14 cellular contexts compared by ENCODE assay signal in genomic region chr1:68140536-68140935, GRCh38.
DNase-seq lines count a peak whose midpoint lies in the region; ATAC-seq and TF ChIP-seq lines count a peak whose summit lies in the region.
"Had no signal": no experiment of that assay in that cellular context is flagged by ENCODE, and none has a peak within 500 bp of the region (broad histone marks: within the 10 kb centered on the region; RNA-seq: fewer than 3 reads in every experiment).

No MANE protein-coding gene starts in this region.

- H2BK12ac ChIP-seq in trophoblast cell (ENCODE audit: low read length): no peak overlapping the region

- H3K9me3 ChIP-seq in hepatocyte (ENCODE audit: low read depth) (no peaks in the 10 kb centered on the region), trophoblast cell (ENCODE audit: insufficient read depth, low read depth, low read length) (no peaks in the 10 kb centered on the region), gastrocnemius medialis (no peaks in the 10 kb centered on the region)

- H3K4me2 ChIP-seq in hepatocyte (no peak overlapping the region), trophoblast cell (ENCODE audit: low read length) (no peak overlapping the region)

- no peaks in the 10 kb centered on the region for H3K27me3 ChIP-seq in hepatocyte
- H3K27me3 ChIP-seq in trophoblast cell (ENCODE audit: insufficient read depth, low read length): no peaks in the 10 kb centered on the region
- no peaks in the 10 kb centered on the region for H3K27me3 ChIP-seq in gastrocnemius medialis

- no peak overlapping the region for H2AFZ ChIP-seq in hepatocyte
- no peak overlapping the region for H2AFZ ChIP-seq in trophoblast cell (ENCODE audit: insufficient read depth, low read length, poor library complexity)

- H3K9ac ChIP-seq in trophoblast cell (ENCODE audit: low read length): no peak overlapping the region

- H3K14ac ChIP-seq in trophoblast cell (ENCODE audit: low read length): no peak overlapping the region

- TF ChIP-seq CTCF in brain (conservative IDR thresholded peaks at IDR 0.05): no peak
- no peak for TF ChIP-seq CTCF in hepatocyte (IDR thresholded peaks at IDR 0.05; ENCODE audit: poor library complexity)
- TF ChIP-seq CTCF in gastrocnemius medialis (IDR thresholded peaks at IDR 0.05 in 4 of 5, conservative IDR thresholded peaks at IDR 0.05 in 1 of 5): no peak

- peaks cover 51% of the 10 kb centered on the region for H3K4me1 Mint-ChIP-seq in brain
- no peaks in the 10 kb centered on the region for H3K4me1 Mint-ChIP-seq in activated T-helper 2 cell treated with anti-CD3 and anti-CD28 coated beads, Interferon-gamma antibody, Interleukin-2, Interleukin-4, amounts not matched to agents 10 μg/mL and 5 μg/mL and 100 μg/mL, durations not matched to agents 14 hours and 24 hours and 36 hours (ENCODE audit: low read depth)
- H3K4me1 Mint-ChIP-seq: activated naive CD8-positive, alpha-beta T cell treated with anti-CD3 and anti-CD28 coated beads, Interleukin-2, amount 50 U/mL, for 24 hours had no signal

- peaks cover 15% of the 10 kb centered on the region for H3K79me1 ChIP-seq in trophoblast cell (ENCODE audit: low read length)

- ATAC-seq in gastrocnemius medialis: no peak
- ATAC-seq: activated naive CD8-positive, alpha-beta T cell treated with anti-CD3 and anti-CD28 coated beads, Interleukin-2, amount 50 U/mL, for 24 hours; SK-N-SH treated with all-trans-retinoic acid at 6 μM for 48 hours had no signal

- H3K18ac ChIP-seq in trophoblast cell (ENCODE audit: low read length): no peak overlapping the region

- peak overlapping the region in 4 of 5 experiments; percentile 10 to 57 (median 46) for H3K4me3 Mint-ChIP-seq in brain
- H3K4me3 Mint-ChIP-seq in activated T-helper 2 cell treated with anti-CD3 and anti-CD28 coated beads, Interferon-gamma antibody, Interleukin-2, Interleukin-4, amounts not matched to agents 10 μg/mL and 5 μg/mL and 100 μg/mL, durations not matched to agents 14 hours and 24 hours and 36 hours (ENCODE audit: low read depth): no peak overlapping the region
- H3K4me3 Mint-ChIP-seq: activated naive CD8-positive, alpha-beta T cell treated with anti-CD3 and anti-CD28 coated beads, Interleukin-2, amount 50 U/mL, for 24 hours; activated T-cell treated with anti-CD3 and anti-CD28 coated beads, Interleukin-2, amount 50 U/mL, for 24 hours; nephron progenitor cell had no signal

- WGBS in hepatocyte (ENCODE audit: low lambda C conversion rate, missing lambda C conversion rate): 56% methylated on average over 4 of the region's 4 CpGs
- no CpG with 5 or more reads among the region's 4 CpGs for WGBS in trophoblast cell (ENCODE audit: extremely low coverage, insufficient coverage, insufficient read length)

- H3K27me3 Mint-ChIP-seq in brain: peaks cover 5% of the 10 kb centered on the region
- H3K27me3 Mint-ChIP-seq in activated T-helper 2 cell treated with anti-CD3 and anti-CD28 coated beads, Interferon-gamma antibody, Interleukin-2, Interleukin-4, amounts not matched to agents 10 μg/mL and 5 μg/mL and 100 μg/mL, durations not matched to agents 14 hours and 24 hours and 36 hours (ENCODE audit: low read depth): peaks cover 2% of the 10 kb centered on the region
- H3K27me3 Mint-ChIP-seq: activated naive CD8-positive, alpha-beta T cell treated with anti-CD3 and anti-CD28 coated beads, Interleukin-2, amount 50 U/mL, for 24 hours had no signal

- DNase-seq in ELR (ENCODE audit: low read depth): peak; percentile 10
- no peak for DNase-seq in hepatocyte (ENCODE audit: low spot score)
- peak; percentile 35 to 57 for DNase-seq in trophoblast cell
- DNase-seq in gastrocnemius medialis: no peak
- no peak for DNase-seq in activated T-helper 2 cell treated with anti-CD3 and anti-CD28 coated beads, Interferon-gamma antibody, Interleukin-2, Interleukin-4, amounts not matched to agents 10 μg/mL and 5 μg/mL and 100 μg/mL, durations not matched to agents 14 hours and 24 hours and 36 hours (ENCODE audit: low spot score)
- DNase-seq in NCI-H510A treated with DMSO at 0.1 percent for 48 hours (lab: John Stamatoyannopoulos, UW): no peak
- no peak for DNase-seq in pons (ENCODE audit: low spot score)
- DNase-seq: activated naive CD8-positive, alpha-beta T cell treated with anti-CD3 and anti-CD28 coated beads, Interleukin-2, amount 50 U/mL, for 24 hours; activated T-cell treated with anti-CD3 and anti-CD28 coated beads, Interleukin-2, amount 50 U/mL, for 24 hours; NCI-H187 treated with DMSO at 0.1 percent for 48 hours; NCI-H526 treated with DMSO at 0.1 percent for 48 hours had no signal

- H3K27ac ChIP-seq in hepatocyte: peak overlapping the region; percentile 91
- peak overlapping the region; percentile 62 for H3K27ac ChIP-seq in trophoblast cell (ENCODE audit: low read depth, low read length)
- no peak overlapping the region for H3K27ac ChIP-seq in gastrocnemius medialis

- H4K20me1 ChIP-seq in hepatocyte (ENCODE audit: insufficient read depth, poor library complexity, severe bottlenecking): no peaks in the 10 kb centered on the region

- H3K27ac Mint-ChIP-seq in brain: peak overlapping the region in 4 of 5 experiments; percentile 67 to 96 (median 91)
- no peak overlapping the region for H3K27ac Mint-ChIP-seq in activated T-helper 2 cell treated with anti-CD3 and anti-CD28 coated beads, Interferon-gamma antibody, Interleukin-2, Interleukin-4, amounts not matched to agents 10 μg/mL and 5 μg/mL and 100 μg/mL, durations not matched to agents 14 hours and 24 hours and 36 hours
- H3K27ac Mint-ChIP-seq: activated naive CD8-positive, alpha-beta T cell treated with anti-CD3 and anti-CD28 coated beads, Interleukin-2, amount 50 U/mL, for 24 hours; activated T-cell treated with anti-CD3 and anti-CD28 coated beads, Interleukin-2, amount 50 U/mL, for 24 hours had no signal

- H2AK5ac ChIP-seq in trophoblast cell (ENCODE audit: low read length): no peak overlapping the region

- H3K4me1 ChIP-seq in hepatocyte (ENCODE audit: insufficient read depth): peaks cover 44% of the 10 kb centered on the region
- H3K4me1 ChIP-seq in trophoblast cell (ENCODE audit: control insufficient read depth in 1 of 2, insufficient read depth in 2 of 2, low read length in 2 of 2): peaks cover 20 to 21% of the 10 kb centered on the region in 2 experiments
- H3K4me1 ChIP-seq in gastrocnemius medialis: peaks cover 17 to 22% of the 10 kb centered on the region in 2 donors

- peaks cover 36% of the 10 kb centered on the region for H3K36me3 Mint-ChIP-seq in brain
- H3K36me3 Mint-ChIP-seq in activated T-helper 2 cell treated with anti-CD3 and anti-CD28 coated beads, Interferon-gamma antibody, Interleukin-2, Interleukin-4, amounts not matched to agents 10 μg/mL and 5 μg/mL and 100 μg/mL, durations not matched to agents 14 hours and 24 hours and 36 hours (ENCODE audit: low read depth): no peaks in the 10 kb centered on the region

- peak overlapping the region; percentile 11 for H3K4ac ChIP-seq in trophoblast cell (ENCODE audit: low read depth, low read length)

- in situ Hi-C loops in gastrocnemius medialis (cut with MboI; ENCODE audit: low sequenced_read_pairs in 4 of 4): no loop called here

- H3K4me3 ChIP-seq in hepatocyte: no peak overlapping the region
- H3K4me3 ChIP-seq in trophoblast cell (ENCODE audit: low read depth, low read length): no peak overlapping the region
- no peak overlapping the region for H3K4me3 ChIP-seq in gastrocnemius medialis

- H3K79me2 ChIP-seq in hepatocyte (no peaks in the 10 kb centered on the region), trophoblast cell (ENCODE audit: control insufficient read depth, insufficient read depth, low read length, poor library complexity) (peaks cover 6% of the 10 kb centered on the region)

- no peak overlapping the region for H3K23ac ChIP-seq in trophoblast cell (ENCODE audit: low read length)

- H3K9me3 Mint-ChIP-seq in brain: no peaks in the 10 kb centered on the region
- no peaks in the 10 kb centered on the region for H3K9me3 Mint-ChIP-seq in activated T-helper 2 cell treated with anti-CD3 and anti-CD28 coated beads, Interferon-gamma antibody, Interleukin-2, Interleukin-4, amounts not matched to agents 10 μg/mL and 5 μg/mL and 100 μg/mL, durations not matched to agents 14 hours and 24 hours and 36 hours
- H3K9me3 Mint-ChIP-seq: activated naive CD8-positive, alpha-beta T cell treated with anti-CD3 and anti-CD28 coated beads, Interleukin-2, amount 50 U/mL, for 24 hours; activated T-cell treated with anti-CD3 and anti-CD28 coated beads, Interleukin-2, amount 50 U/mL, for 24 hours; nephron progenitor cell had no signal

- H4K12ac ChIP-seq in trophoblast cell (ENCODE audit: low read depth, low read length): no peak overlapping the region

- H3K9me2 ChIP-seq in hepatocyte (replicated peaks; ENCODE audit: insufficient read depth): no peaks in the 10 kb centered on the region

- H4K91ac ChIP-seq in trophoblast cell (ENCODE audit: low read depth, low read length): no peak overlapping the region

- no peak overlapping the region for H2BK120ac ChIP-seq in trophoblast cell (ENCODE audit: insufficient read depth, low read length, poor library complexity)

- no peak for TF ChIP-seq POLR2A in gastrocnemius medialis (IDR thresholded peaks at IDR 0.05)

- no peak overlapping the region for H4K8ac ChIP-seq in trophoblast cell (ENCODE audit: low read depth, low read length)

- H3K36me3 ChIP-seq in hepatocyte (replicated peaks; ENCODE audit: insufficient read depth, low read depth) (no peaks in the 10 kb centered on the region), trophoblast cell (ENCODE audit: control insufficient read depth in 1 of 2, insufficient read depth in 2 of 2, low read length in 2 of 2) (peaks cover 9 to 35% of the 10 kb centered on the region in 2 experiments), gastrocnemius medialis (no peaks in the 10 kb centered on the region)

- peak overlapping the region; percentile 49 for H2BK5ac ChIP-seq in trophoblast cell (ENCODE audit: low read depth, low read length, poor library complexity)

- intact Hi-C loops in gastrocnemius medialis (cut with DNase I; ENCODE audit: low total_unique reads): no loop called here
- intact Hi-C loops in activated T-helper 2 cell treated with anti-CD3 and anti-CD28 coated beads, Interferon-gamma antibody, Interleukin-2, Interleukin-4, amounts not matched to agents 10 μg/mL and 5 μg/mL and 100 μg/mL, durations not matched to agents 14 hours and 24 hours and 36 hours (cut with micrococcal nuclease): no loop called here

Comparison
In these comparisons a context has a peak if more than half of its experiments do, and no peak if none do; other contexts are left out.
1. DNase-seq: peak in ELR (single experiment) and trophoblast cell (2 of 2); none in hepatocyte (single experiment), gastrocnemius medialis (0 of 2), activated T-helper 2 cell treated with anti-CD3 and anti-CD28 coated beads, Interferon-gamma antibody, Interleukin-2, Interleukin-4, amounts not matched to agents 10 μg/mL and 5 μg/mL and 100 μg/mL, durations not matched to agents 14 hours and 24 hours and 36 hours (single experiment), NCI-H510A treated with DMSO at 0.1 percent for 48 hours (single experiment) and pons (single experiment).
2. H3K27ac ChIP-seq: peak in hepatocyte (single experiment) and trophoblast cell (single experiment); none in gastrocnemius medialis (0 of 4).